12 cellular contexts compared by ENCODE assay signal in genomic region chr5:73591698-73592501, GRCh38. TPM values are rescaled to one million over a fixed set of nuclear protein-coding genes. Genes with fewer than 3 reads are reported as not detected.
DNase-seq lines count a peak whose midpoint lies in the region; ATAC-seq and TF ChIP-seq lines count a peak whose summit lies in the region.
"Had no signal": no experiment of that assay in that cellular context is flagged by ENCODE, and none has a peak within 500 bp of the region (broad histone marks: within the 10 kb centered on the region; RNA-seq: fewer than 3 reads in every experiment).

No MANE protein-coding gene starts in this region.

- DNase-seq in ACHN (peak; percentile 26), HCEC 1CT (peak; percentile 70), foreskin keratinocyte (peak in 1 of 2 donors; percentile 60), HEK293T (ENCODE audit: extremely low spot score) (no peak), 8988T (no peak), globus pallidus (ENCODE audit: low spot score) (no peak)
- DNase-seq in stimulated activated naive CD4-positive, alpha-beta T cell treated with Interleukin-2 at 50 U/mL for 16 hours (lab: John Stamatoyannopoulos, UW), result no peak
- DNase-seq: stomach had no signal

- ATAC-seq in SK-N-SH treated with all-trans-retinoic acid at 6 μM for 48 hours, result peak; percentile 71
- ATAC-seq in foreskin keratinocyte, result peak; percentile 72

- CTCF ChIA-PET in HEK293T (lab: Yijun Ruan, JAX), result interaction anchor here (0.6 to 3.1 kb wide), 5 partner anchors 46 to 201 kb away, joined by 3 to 28 read pairs (median 6); no protein-coding TSS in a partner anchor

- H3K27ac ChIP-seq in foreskin keratinocyte, result no peak overlapping the region
- H3K27ac ChIP-seq: C4-2B, HL-60, parathyroid adenoma, stomach had no signal

- TF ChIP-seq CTCF in foreskin keratinocyte (conservative IDR thresholded peaks at IDR 0.05), result no peak

- POLR2A ChIA-PET in HEK293T (lab: Yijun Ruan, JAX), result interaction anchor here (0.8 to 1.2 kb wide), 2 partner anchors 27 to 195 kb away, joined by 3 to 5 read pairs; partner anchors contain the start of gene ANKRA2

- peaks cover 21% of the 10 kb centered on the region for H3K4me1 ChIP-seq in foreskin keratinocyte
- H3K4me1 ChIP-seq: parathyroid adenoma had no signal

- no peaks in the 10 kb centered on the region for H3K27me3 ChIP-seq in foreskin keratinocyte
- H3K27me3 ChIP-seq: stomach had no signal

- in situ Hi-C loops in ACHN (cut with HindIII; ENCODE audit: low pct_ligation_motif_present, low pct_unique_long_range_greater_than_20kb, low sequenced_read_pairs), result loop anchor here (25.0 kb wide), 1 partner anchor 195 kb away; no protein-coding TSS in a partner anchor

TF ChIP-seq in SK-N-SH treated with all-trans-retinoic acid at 6 μM for 48 hours, 23 proteins besides CTCF, POLR2A, EP300 and RAD21 (continues in another document):
- TF ChIP-seq BACH2 (CRISPR knock-in tag; IDR thresholded peaks at IDR 0.05; ENCODE audit: borderline replicate concordance) (no peak), CSDC2 (CRISPR knock-in tag; IDR thresholded peaks at IDR 0.05) (no peak), CREB5 (CRISPR knock-in tag; IDR thresholded peaks at IDR 0.05; ENCODE audit: low read depth) (peak; percentile 31; the same call in 1 of the 2 replicates), TOX (CRISPR knock-in tag; IDR thresholded peaks at IDR 0.05; ENCODE audit: borderline replicate concordance) (no peak), GLIS3 (CRISPR knock-in tag; IDR thresholded peaks at IDR 0.05) (no peak), ZNF70 (CRISPR knock-in tag; IDR thresholded peaks at IDR 0.05) (no peak), ARNTL (CRISPR knock-in tag; IDR thresholded peaks at IDR 0.05; ENCODE audit: borderline replicate concordance, low read depth) (no peak), ZFP3 (CRISPR knock-in tag; IDR thresholded peaks at IDR 0.05) (peak; percentile 93), CSRNP3 (CRISPR knock-in tag; IDR thresholded peaks at IDR 0.05) (0 out of 2 replicates have a peak, but pooled peaks have one; percentile 51), SNAI2 (CRISPR knock-in tag; IDR thresholded peaks at IDR 0.05) (peak; percentile 55; the same call in 1 of the 2 replicates), ISL1 (CRISPR knock-in tag; IDR thresholded peaks at IDR 0.05) (peak; percentile 84), TCF4 (CRISPR knock-in tag; IDR thresholded peaks at IDR 0.05; ENCODE audit: borderline replicate concordance) (peak; percentile 88)

TF ChIP-seq in HEK293T, 16 proteins besides CTCF, POLR2A, EP300 and RAD21:
- no peak for TF ChIP-seq ZNF384 (IDR thresholded peaks at IDR 0.05)
- no peak for TF ChIP-seq SP1 (IDR thresholded peaks at IDR 0.05)

RNA-seq across cellular contexts. Expression of gene UTP15, which starts 26.4 kb away (rescaled TPM):
- total RNA-seq in foreskin keratinocyte, result 21.0 and 25.5 TPM in 2 replicates
- polyA plus RNA-seq in foreskin keratinocyte, result 7.8 and 10.4 TPM in 2 replicates

RNA-seq across cellular contexts. Expression of gene ANKRA2, which starts 26.5 kb away (rescaled TPM):
- total RNA-seq in foreskin keratinocyte, result 11.3 and 11.4 TPM in 2 replicates
- polyA plus RNA-seq in foreskin keratinocyte, result 5.3 and 7.5 TPM in 2 replicates

RNA-seq across cellular contexts. Expression of gene ARHGEF28, which starts 34.1 kb away (rescaled TPM):
- 84.1 and 134 TPM in 2 replicates for total RNA-seq in foreskin keratinocyte
- 38.0 and 55.7 TPM in 2 replicates for polyA plus RNA-seq in foreskin keratinocyte

Comparison
In these comparisons a context has a peak if more than half of its experiments do, and no peak if none do; other contexts are left out.
1. DNase-seq: peak in ACHN (single experiment) and HCEC 1CT (single experiment); none in HEK293T (single experiment), 8988T (single experiment), stimulated activated naive CD4-positive, alpha-beta T cell treated with Interleukin-2 at 50 U/mL for 16 hours (single experiment) and globus pallidus (single experiment).